Comparison of ENCODE assay signal across 9 cellular contexts in the genomic region with DNA sequence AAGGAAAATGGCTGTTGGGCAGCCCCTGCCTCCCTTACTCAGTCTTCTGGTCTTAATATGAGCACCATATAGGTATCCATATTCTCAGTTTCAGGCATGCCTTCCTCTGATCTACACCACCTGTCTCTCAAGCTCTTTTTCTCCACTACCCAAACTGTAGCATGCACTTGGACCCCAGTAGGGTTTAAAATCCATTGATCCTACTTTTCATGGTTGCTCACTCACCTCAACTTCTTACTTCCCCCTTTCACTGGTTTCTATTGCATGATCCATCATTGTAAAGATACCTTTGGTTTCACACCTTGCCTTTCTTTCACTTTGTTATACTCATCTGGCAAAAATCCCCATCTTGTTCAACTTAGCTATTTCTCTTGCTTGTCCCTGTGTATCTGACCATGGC.
DNase-seq lines count a peak whose midpoint lies in the region; ATAC-seq lines count a peak whose summit lies in the region.
"Had no signal": no experiment of that assay in that cellular context is flagged by ENCODE, and none has a peak within 500 bp of the region (broad histone marks: within the 10 kb centered on the region; RNA-seq: fewer than 3 reads in every experiment).

No MANE protein-coding gene starts in this region.

- ATAC-seq in GM18498 (IDR thresholded peaks at IDR 0.05; ENCODE audit: unreplicated experiment): peak; percentile 83
- ATAC-seq in GM19372 (IDR thresholded peaks at IDR 0.05; ENCODE audit: low read depth, unreplicated experiment): peak; percentile 73
- ATAC-seq in HG02763 (IDR thresholded peaks at IDR 0.05; ENCODE audit: unreplicated experiment): peak; percentile 84
- peak; percentile 92 for ATAC-seq in HG03457 (IDR thresholded peaks at IDR 0.05; ENCODE audit: unreplicated experiment)

- no peak for DNase-seq in OCI-M2 (lab: John Stamatoyannopoulos, UW; ENCODE audit: unreplicated experiment)
- DNase-seq in NCI-H524 (lab: John Stamatoyannopoulos, UW): no peak
- DNase-seq in NCI-H748 (lab: John Stamatoyannopoulos, UW; ENCODE audit: unreplicated experiment): no peak
- no peak for DNase-seq in stimulated activated CD4-positive, alpha-beta T cell treated with anti-CD3 and anti-CD28 coated beads, Interleukin-4, amount 100 ng/mL, for 4 hours
- DNase-seq: NCI-H1417 had no signal
